27 cellular contexts compared by ENCODE assay signal in the genomic region with DNA sequence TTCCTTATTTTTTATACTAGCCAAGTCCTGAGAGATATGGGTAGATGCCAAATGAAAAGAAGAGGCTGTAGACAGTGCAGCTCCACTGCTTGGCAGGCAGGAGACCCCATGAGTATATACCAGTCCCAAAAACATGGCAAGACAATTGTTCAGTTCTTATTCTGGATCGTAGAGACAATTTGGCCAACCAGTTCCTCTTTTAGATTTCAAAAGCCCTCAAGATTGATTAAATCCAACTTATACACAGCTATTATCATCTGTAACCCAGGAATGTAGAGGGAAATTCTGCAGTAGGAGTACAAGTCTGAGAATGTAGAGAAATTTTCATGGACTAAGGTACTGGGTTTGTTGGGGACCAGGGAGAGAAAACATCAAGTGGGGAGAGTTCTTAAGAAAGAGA. TPM values are rescaled to one million over a fixed set of nuclear protein-coding genes. Genes with fewer than 3 reads are reported as not detected.
"Had no signal": no experiment of that assay in that cellular context is flagged by ENCODE, and none has a peak within 500 bp of the region (broad histone marks: within the 10 kb centered on the region; RNA-seq: fewer than 3 reads in every experiment).

No MANE protein-coding gene starts in this region.

- H3K27ac Mint-ChIP-seq: naive thymus-derived CD4-positive, alpha-beta T cell; nephron progenitor cell; stimulated activated naive B cell treated with anti-CD40 and anti-IgM and Interleukin-4, amounts not matched to agents 10 μg/mL and 1 μg/mL and 100 μg/mL, for 72 hours; stimulated activated naive CD8-positive, alpha-beta T cell treated with anti-CD3 and anti-CD28 coated beads, Interleukin-15, amount 100 ng/mL, for 72 hours had no signal

- H3K27me3 ChIP-seq: dorsolateral prefrontal cortex, heart left ventricle, neutrophil, testis, tibial nerve, upper lobe of right lung, vagina had no signal

- H3K9me3 Mint-ChIP-seq: nephron progenitor cell; stimulated activated naive B cell treated with anti-CD40 and anti-IgM and Interleukin-4, amounts not matched to agents 10 μg/mL and 1 μg/mL and 100 μg/mL, for 72 hours; stimulated activated naive CD8-positive, alpha-beta T cell treated with anti-CD3 and anti-CD28 coated beads, Interleukin-15, amount 100 ng/mL, for 72 hours had no signal

- H3K27me3 Mint-ChIP-seq: naive thymus-derived CD4-positive, alpha-beta T cell; stimulated activated naive B cell treated with anti-CD40 and anti-IgM and Interleukin-4, amounts not matched to agents 10 μg/mL and 1 μg/mL and 100 μg/mL, for 72 hours; stimulated activated naive CD8-positive, alpha-beta T cell treated with anti-CD3 and anti-CD28 coated beads, Interleukin-15, amount 100 ng/mL, for 72 hours had no signal

- H3K27ac ChIP-seq: dorsolateral prefrontal cortex, heart left ventricle, neutrophil, testis, tibial nerve, upper lobe of right lung, vagina had no signal

- H3K4me3 Mint-ChIP-seq: naive thymus-derived CD4-positive, alpha-beta T cell; nephron progenitor cell; stimulated activated naive B cell treated with anti-CD40 and anti-IgM and Interleukin-4, amounts not matched to agents 10 μg/mL and 1 μg/mL and 100 μg/mL, for 72 hours; stimulated activated naive CD8-positive, alpha-beta T cell treated with anti-CD3 and anti-CD28 coated beads, Interleukin-15, amount 100 ng/mL, for 72 hours had no signal

- H3K4me3 ChIP-seq: dorsolateral prefrontal cortex, heart left ventricle, testis, tibial nerve, upper lobe of right lung, vagina had no signal

- H3K4me1 ChIP-seq: heart left ventricle, testis, tibial nerve, upper lobe of right lung had no signal

- H3K36me3 Mint-ChIP-seq: stimulated activated naive B cell treated with anti-CD40 and anti-IgM and Interleukin-4, amounts not matched to agents 10 μg/mL and 1 μg/mL and 100 μg/mL, for 72 hours had no signal

- ATAC-seq: esophagus mucosa; heart left ventricle; naive thymus-derived CD4-positive, alpha-beta T cell; stimulated activated naive B cell treated with anti-CD40 and anti-IgM and Interleukin-4, amounts not matched to agents 10 μg/mL and 1 μg/mL and 100 μg/mL, for 72 hours; stimulated activated naive CD8-positive, alpha-beta T cell treated with anti-CD3 and anti-CD28 coated beads, Interleukin-15, amount 100 ng/mL, for 72 hours; upper lobe of right lung had no signal

- H3K9me3 ChIP-seq: heart left ventricle, neutrophil, testis, tibial nerve, upper lobe of right lung, vagina had no signal

- H3K36me3 ChIP-seq: heart left ventricle, neutrophil, tibial nerve, upper lobe of right lung, vagina had no signal

- H3K4me1 Mint-ChIP-seq: nephron progenitor cell; stimulated activated naive CD8-positive, alpha-beta T cell treated with anti-CD3 and anti-CD28 coated beads, Interleukin-15, amount 100 ng/mL, for 72 hours had no signal

- DNase-seq: cortex of kidney; dorsolateral prefrontal cortex; effector CD8-positive, alpha-beta T cell; heart left ventricle; hippocampal formation; kidney glomerular epithelial cell; naive thymus-derived CD4-positive, alpha-beta T cell; nephron progenitor cell; posterior cingulate gyrus; small intestine; stimulated activated CD4-positive, alpha-beta T cell treated with anti-CD3 and anti-CD28 coated beads, Interleukin-4, amount 100 ng/mL, for 24 hours; stimulated activated naive B cell treated with anti-CD40 and anti-IgM and Interleukin-4, amounts not matched to agents 10 μg/mL and 1 μg/mL and 100 μg/mL, for 72 hours; stimulated activated naive CD8-positive, alpha-beta T cell treated with anti-CD3 and anti-CD28 coated beads, Interleukin-15, amount 100 ng/mL, for 72 hours; testis; upper lobe of right lung had no signal

RNA-seq across cellular contexts. Expression of gene ATP6V1G3, which starts 50.3 kb away (rescaled TPM):
- total RNA-seq: dorsolateral prefrontal cortex; esophagus mucosa; fibroblast of lung; frontal cortex; glomerular endothelial cell; heart left ventricle; liver; lung microvascular endothelial cell; naive thymus-derived CD4-positive, alpha-beta T cell; osteocyte; pulmonary artery endothelial cell; subcutaneous adipose tissue; testis; tibial nerve; upper lobe of right lung; vagina had no signal
- polyA plus RNA-seq: fibroblast of lung; heart left ventricle; liver; naive thymus-derived CD4-positive, alpha-beta T cell; small intestine had no signal
